24 cellular contexts compared by ENCODE assay signal in the genomic region with DNA sequence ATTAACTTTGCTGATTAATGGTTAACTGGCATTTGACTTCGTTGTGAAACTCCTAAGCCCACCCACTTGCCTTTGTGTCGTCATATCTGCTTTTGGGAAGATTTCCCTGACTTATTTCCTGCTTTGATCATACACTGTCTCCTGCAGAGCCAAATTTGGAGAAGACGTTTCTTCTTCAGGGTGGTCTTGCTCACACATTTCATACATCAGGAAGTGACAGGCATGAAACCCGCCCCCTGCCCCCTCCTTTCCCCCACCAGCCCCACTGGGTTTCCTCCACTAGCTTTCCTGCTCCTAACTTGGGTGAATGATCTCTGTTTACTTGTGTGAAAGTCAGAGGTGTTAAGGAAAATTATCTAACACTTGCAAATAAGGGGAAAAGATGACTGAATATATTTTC.
"Had no signal": no experiment of that assay in that cellular context is flagged by ENCODE, and none has a peak within 500 bp of the region (broad histone marks: within the 10 kb centered on the region; RNA-seq: fewer than 3 reads in every experiment).

No MANE protein-coding gene starts in this region.

- H3K36me3 Mint-ChIP-seq: activated naive CD8-positive, alpha-beta T cell treated with anti-CD3 and anti-CD28 coated beads, Interleukin-2, amount 10 ng/mL, durations not matched to agents 7 days and 5 days; natural killer cell treated with Interleukin-12 subunit alpha and Interleukin-12 subunit beta and Interleukin-15 and Interleukin-18, amount 100 ng/mL, for 72 hours had no signal

- DNase-seq: activated CD4-positive, alpha-beta T cell treated with anti-CD3 and anti-CD28 coated beads for 1 hour; activated CD8-positive, alpha-beta memory T cell treated with anti-CD3 and anti-CD28 coated beads, Interleukin-2, amount 50 U/mL, for 48 hours; activated naive CD4-positive, alpha-beta T cell treated with Interleukin-2 at 50 U/mL for 16 hours; activated naive CD8-positive, alpha-beta T cell treated with anti-CD3 and anti-CD28 coated beads, Interleukin-2, amount 10 ng/mL, durations not matched to agents 7 days and 5 days; activated T-cell treated with anti-CD3 and anti-CD28 coated beads, Interleukin-2, amount 50 U/mL, for 4 hours; amniotic stem cell; colonic mucosa; foreskin fibroblast; heart right ventricle; kidney; midbrain; right lobe of liver; stimulated activated CD4-positive, alpha-beta T cell treated with anti-CD3 and anti-CD28 coated beads, Interleukin-1b, Interleukin-23, amount 100 ng/mL, for 48 hours; substantia nigra; T-helper 1 cell; T-helper 9 cell; thyroid gland had no signal

- H3K4me1 ChIP-seq: breast epithelium, colonic mucosa, heart right ventricle, right lobe of liver, thyroid gland had no signal

- H3K27me3 Mint-ChIP-seq: activated naive CD8-positive, alpha-beta T cell treated with anti-CD3 and anti-CD28 coated beads, Interleukin-2, amount 10 ng/mL, durations not matched to agents 7 days and 5 days; stimulated activated naive CD8-positive, alpha-beta T cell treated with anti-CD3 and anti-CD28 coated beads, Interleukin-15, Interleukin-2, amounts not matched to agents 100 ng/mL and 50 ng/mL, for 24 hours had no signal

- H3K27me3 ChIP-seq: breast epithelium, colonic mucosa, heart right ventricle, right lobe of liver, thyroid gland had no signal

- H3K27ac ChIP-seq: breast epithelium, colonic mucosa, epithelial cell of prostate, heart right ventricle, right lobe of liver, skin epidermis, thyroid gland had no signal

- H3K4me1 Mint-ChIP-seq: activated naive CD8-positive, alpha-beta T cell treated with anti-CD3 and anti-CD28 coated beads, Interleukin-2, amount 10 ng/mL, durations not matched to agents 7 days and 5 days had no signal

- H3K27ac Mint-ChIP-seq: activated naive CD8-positive, alpha-beta T cell treated with anti-CD3 and anti-CD28 coated beads, Interleukin-2, amount 10 ng/mL, durations not matched to agents 7 days and 5 days; activated T-helper 2 cell treated with anti-CD3 and anti-CD28 coated beads, Interferon-gamma antibody, Interleukin-2, Interleukin-4, amounts not matched to agents 10 μg/mL and 5 μg/mL and 100 μg/mL, durations not matched to agents 14 hours and 24 hours and 36 hours; natural killer cell treated with Interleukin-12 subunit alpha and Interleukin-12 subunit beta and Interleukin-15 and Interleukin-18, amount 100 ng/mL, for 72 hours; stimulated activated naive CD8-positive, alpha-beta T cell treated with anti-CD3 and anti-CD28 coated beads, Interleukin-15, Interleukin-2, amounts not matched to agents 100 ng/mL and 50 ng/mL, for 24 hours had no signal

- H3K4me3 ChIP-seq: breast epithelium, colonic mucosa, heart right ventricle, right lobe of liver, skin epidermis, thyroid gland had no signal

- H3K4me3 Mint-ChIP-seq: activated naive CD8-positive, alpha-beta T cell treated with anti-CD3 and anti-CD28 coated beads, Interleukin-2, amount 10 ng/mL, durations not matched to agents 7 days and 5 days; activated T-cell treated with anti-CD3 and anti-CD28 coated beads, Interleukin-2, amount 50 U/mL, for 4 hours; natural killer cell treated with Interleukin-12 subunit alpha and Interleukin-12 subunit beta and Interleukin-15 and Interleukin-18, amount 100 ng/mL, for 72 hours; stimulated activated naive CD8-positive, alpha-beta T cell treated with anti-CD3 and anti-CD28 coated beads, Interleukin-15, Interleukin-2, amounts not matched to agents 100 ng/mL and 50 ng/mL, for 24 hours had no signal

- H3K36me3 ChIP-seq: breast epithelium, colonic mucosa, heart right ventricle, right lobe of liver, thyroid gland had no signal

- ATAC-seq: activated T-cell treated with anti-CD3 and anti-CD28 coated beads, Interleukin-2, amount 50 U/mL, for 4 hours; heart right ventricle; left lobe of liver; natural killer cell treated with Interleukin-12 subunit alpha and Interleukin-12 subunit beta and Interleukin-15 and Interleukin-18, amount 100 ng/mL, for 72 hours; right lobe of liver had no signal

- H3K9me3 Mint-ChIP-seq: activated naive CD8-positive, alpha-beta T cell treated with anti-CD3 and anti-CD28 coated beads, Interleukin-2, amount 10 ng/mL, durations not matched to agents 7 days and 5 days; activated T-cell treated with anti-CD3 and anti-CD28 coated beads, Interleukin-2, amount 50 U/mL, for 4 hours; activated T-helper 2 cell treated with anti-CD3 and anti-CD28 coated beads, Interferon-gamma antibody, Interleukin-2, Interleukin-4, amounts not matched to agents 10 μg/mL and 5 μg/mL and 100 μg/mL, durations not matched to agents 14 hours and 24 hours and 36 hours; natural killer cell treated with Interleukin-12 subunit alpha and Interleukin-12 subunit beta and Interleukin-15 and Interleukin-18, amount 100 ng/mL, for 72 hours; stimulated activated naive CD8-positive, alpha-beta T cell treated with anti-CD3 and anti-CD28 coated beads, Interleukin-15, Interleukin-2, amounts not matched to agents 100 ng/mL and 50 ng/mL, for 24 hours had no signal

- H3K9me3 ChIP-seq: breast epithelium, colonic mucosa, heart right ventricle, right lobe of liver, thyroid gland had no signal
